Comparison of ENCODE assay signal across 1 cellular context in the genomic region with DNA sequence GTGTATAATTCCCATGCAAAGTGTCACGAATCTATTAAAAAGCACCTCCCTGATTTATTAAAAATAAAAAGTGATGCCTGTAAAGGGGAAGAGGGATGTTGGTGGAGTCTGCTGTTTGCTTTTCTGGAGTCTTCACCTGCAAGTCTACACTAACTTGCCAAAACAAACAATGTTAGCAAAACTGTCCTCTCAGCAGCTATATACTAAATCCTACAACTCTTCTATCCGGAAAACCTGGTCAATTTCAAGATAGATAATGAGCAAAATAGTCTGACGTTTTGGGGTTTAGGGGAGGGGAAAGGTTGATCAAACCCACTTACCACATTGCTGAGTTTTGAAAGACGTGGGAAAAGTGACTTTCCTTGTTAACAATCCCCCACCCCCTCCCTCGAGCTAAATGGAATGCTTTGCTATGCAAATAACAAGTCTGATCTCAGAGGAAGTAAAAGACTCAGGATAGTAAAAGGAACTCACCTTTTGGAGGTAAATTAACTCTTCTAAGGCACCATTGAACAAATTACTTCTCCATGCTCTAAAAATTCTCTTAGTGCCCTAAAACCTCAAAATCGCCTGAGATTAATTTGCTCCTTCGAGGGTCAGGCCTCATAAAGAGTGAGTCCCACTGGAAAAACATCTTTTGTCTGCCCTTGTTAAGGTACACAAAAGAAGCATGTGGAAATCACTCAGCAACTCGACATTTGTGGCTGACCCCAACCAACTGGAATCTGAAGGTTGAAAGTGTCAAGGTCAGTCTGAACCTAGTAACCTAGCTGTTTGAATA.
TF ChIP-seq lines count a peak whose summit lies in the region.

No MANE protein-coding gene starts in this region.

TF ChIP-seq in HepG2, 621 proteins besides CTCF, POLR2A, EP300 and RAD21 (continued from another document and continues in another):
- 0 out of 2 replicates have a peak, but pooled peaks have one; percentile 18 for TF ChIP-seq GATAD1 (CRISPR knock-in tag; IDR thresholded peaks at IDR 0.05)
- no peak for TF ChIP-seq ATAD3A (CRISPR knock-in tag; IDR thresholded peaks at IDR 0.05)
- no peak for TF ChIP-seq ZNF878 (CRISPR knock-in tag; IDR thresholded peaks at IDR 0.05)
- no peak for TF ChIP-seq NR3C1 (CRISPR knock-in tag; IDR thresholded peaks at IDR 0.05)
- no peak for TF ChIP-seq ZNF660 (CRISPR knock-in tag; IDR thresholded peaks at IDR 0.05; ENCODE audit: borderline replicate concordance, low read depth)
- no peak for TF ChIP-seq CCDC6 (CRISPR knock-in tag; IDR thresholded peaks at IDR 0.05)
- no peak for TF ChIP-seq ETV6 (CRISPR knock-in tag; conservative IDR thresholded peaks at IDR 0.05)
- no peak for TF ChIP-seq SMAD9 (CRISPR knock-in tag; IDR thresholded peaks at IDR 0.05)
- TF ChIP-seq KAT8 (CRISPR knock-in tag; IDR thresholded peaks at IDR 0.05), result no peak
- no peak for TF ChIP-seq NFIC (IDR thresholded peaks at IDR 0.05; ENCODE audit: low read length)
- TF ChIP-seq ZNF264 (CRISPR knock-in tag; IDR thresholded peaks at IDR 0.05), result no peak
- TF ChIP-seq, protein P1, sequence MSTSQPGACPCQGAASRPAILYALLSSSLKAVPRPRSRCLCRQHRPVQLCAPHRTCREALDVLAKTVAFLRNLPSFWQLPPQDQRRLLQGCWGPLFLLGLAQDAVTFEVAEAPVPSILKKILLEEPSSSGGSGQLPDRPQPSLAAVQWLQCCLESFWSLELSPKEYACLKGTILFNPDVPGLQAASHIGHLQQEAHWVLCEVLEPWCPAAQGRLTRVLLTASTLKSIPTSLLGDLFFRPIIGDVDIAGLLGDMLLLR (CRISPR knock-in tag; IDR thresholded peaks at IDR 0.05), result no peak
- TF ChIP-seq THYN1 (CRISPR knock-in tag; IDR thresholded peaks at IDR 0.05; ENCODE audit: borderline replicate concordance, low read depth), result no peak
- TF ChIP-seq, protein P2, sequence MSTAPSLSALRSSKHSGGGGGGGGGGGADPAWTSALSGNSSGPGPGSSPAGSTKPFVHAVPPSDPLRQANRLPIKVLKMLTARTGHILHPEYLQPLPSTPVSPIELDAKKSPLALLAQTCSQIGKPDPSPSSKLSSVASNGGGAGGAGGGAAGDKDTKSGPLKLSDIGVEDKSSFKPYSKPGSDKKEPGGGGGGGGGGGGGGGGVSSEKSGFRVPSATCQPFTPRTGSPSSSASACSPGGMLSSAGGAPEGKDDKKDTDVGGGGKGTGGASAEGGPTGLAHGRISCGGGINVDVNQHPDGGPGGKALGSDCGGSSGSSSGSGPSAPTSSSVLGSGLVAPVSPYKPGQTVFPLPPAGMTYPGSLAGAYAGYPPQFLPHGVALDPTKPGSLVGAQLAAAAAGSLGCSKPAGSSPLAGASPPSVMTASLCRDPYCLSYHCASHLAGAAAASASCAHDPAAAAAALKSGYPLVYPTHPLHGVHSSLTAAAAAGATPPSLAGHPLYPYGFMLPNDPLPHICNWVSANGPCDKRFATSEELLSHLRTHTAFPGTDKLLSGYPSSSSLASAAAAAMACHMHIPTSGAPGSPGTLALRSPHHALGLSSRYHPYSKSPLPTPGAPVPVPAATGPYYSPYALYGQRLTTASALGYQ (CRISPR knock-in tag; IDR thresholded peaks at IDR 0.05), result no peak; the same call in 1 of the 2 replicates
- TF ChIP-seq, protein P3, sequence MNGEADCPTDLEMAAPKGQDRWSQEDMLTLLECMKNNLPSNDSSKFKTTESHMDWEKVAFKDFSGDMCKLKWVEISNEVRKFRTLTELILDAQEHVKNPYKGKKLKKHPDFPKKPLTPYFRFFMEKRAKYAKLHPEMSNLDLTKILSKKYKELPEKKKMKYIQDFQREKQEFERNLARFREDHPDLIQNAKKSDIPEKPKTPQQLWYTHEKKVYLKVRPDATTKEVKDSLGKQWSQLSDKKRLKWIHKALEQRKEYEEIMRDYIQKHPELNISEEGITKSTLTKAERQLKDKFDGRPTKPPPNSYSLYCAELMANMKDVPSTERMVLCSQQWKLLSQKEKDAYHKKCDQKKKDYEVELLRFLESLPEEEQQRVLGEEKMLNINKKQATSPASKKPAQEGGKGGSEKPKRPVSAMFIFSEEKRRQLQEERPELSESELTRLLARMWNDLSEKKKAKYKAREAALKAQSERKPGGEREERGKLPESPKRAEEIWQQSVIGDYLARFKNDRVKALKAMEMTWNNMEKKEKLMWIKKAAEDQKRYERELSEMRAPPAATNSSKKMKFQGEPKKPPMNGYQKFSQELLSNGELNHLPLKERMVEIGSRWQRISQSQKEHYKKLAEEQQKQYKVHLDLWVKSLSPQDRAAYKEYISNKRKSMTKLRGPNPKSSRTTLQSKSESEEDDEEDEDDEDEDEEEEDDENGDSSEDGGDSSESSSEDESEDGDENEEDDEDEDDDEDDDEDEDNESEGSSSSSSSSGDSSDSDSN (CRISPR knock-in tag; IDR thresholded peaks at IDR 0.05), result no peak
- no peak for TF ChIP-seq ZNF768 (CRISPR knock-in tag; IDR thresholded peaks at IDR 0.05)
- no peak for TF ChIP-seq ZSCAN25 (CRISPR knock-in tag; IDR thresholded peaks at IDR 0.05)
- TF ChIP-seq CBX2 (IDR thresholded peaks at IDR 0.05; ENCODE audit: low read depth, low read length), result no peak
- TF ChIP-seq CBX2 (CRISPR knock-in tag; IDR thresholded peaks at IDR 0.05; ENCODE audit: low read depth), result no peak
- no peak; the same call in 1 of the 2 replicates for TF ChIP-seq DMAP1 (CRISPR knock-in tag; IDR thresholded peaks at IDR 0.05)
- TF ChIP-seq, protein P4, sequence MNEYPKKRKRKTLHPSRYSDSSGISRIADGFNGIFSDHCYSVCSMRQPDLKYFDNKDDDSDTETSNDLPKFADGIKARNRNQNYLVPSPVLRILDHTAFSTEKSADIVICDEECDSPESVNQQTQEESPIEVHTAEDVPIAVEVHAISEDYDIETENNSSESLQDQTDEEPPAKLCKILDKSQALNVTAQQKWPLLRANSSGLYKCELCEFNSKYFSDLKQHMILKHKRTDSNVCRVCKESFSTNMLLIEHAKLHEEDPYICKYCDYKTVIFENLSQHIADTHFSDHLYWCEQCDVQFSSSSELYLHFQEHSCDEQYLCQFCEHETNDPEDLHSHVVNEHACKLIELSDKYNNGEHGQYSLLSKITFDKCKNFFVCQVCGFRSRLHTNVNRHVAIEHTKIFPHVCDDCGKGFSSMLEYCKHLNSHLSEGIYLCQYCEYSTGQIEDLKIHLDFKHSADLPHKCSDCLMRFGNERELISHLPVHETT (CRISPR knock-in tag; conservative IDR thresholded peaks at IDR 0.05), result no peak
- no peak for TF ChIP-seq NAIF1 (CRISPR knock-in tag; IDR thresholded peaks at IDR 0.05; ENCODE audit: borderline replicate concordance)
- TF ChIP-seq REPIN1 (CRISPR knock-in tag; IDR thresholded peaks at IDR 0.05; ENCODE audit: borderline replicate concordance, low read depth), result 0 out of 2 replicates have a peak, but pooled peaks have one; percentile 48
- TF ChIP-seq, protein P5, sequence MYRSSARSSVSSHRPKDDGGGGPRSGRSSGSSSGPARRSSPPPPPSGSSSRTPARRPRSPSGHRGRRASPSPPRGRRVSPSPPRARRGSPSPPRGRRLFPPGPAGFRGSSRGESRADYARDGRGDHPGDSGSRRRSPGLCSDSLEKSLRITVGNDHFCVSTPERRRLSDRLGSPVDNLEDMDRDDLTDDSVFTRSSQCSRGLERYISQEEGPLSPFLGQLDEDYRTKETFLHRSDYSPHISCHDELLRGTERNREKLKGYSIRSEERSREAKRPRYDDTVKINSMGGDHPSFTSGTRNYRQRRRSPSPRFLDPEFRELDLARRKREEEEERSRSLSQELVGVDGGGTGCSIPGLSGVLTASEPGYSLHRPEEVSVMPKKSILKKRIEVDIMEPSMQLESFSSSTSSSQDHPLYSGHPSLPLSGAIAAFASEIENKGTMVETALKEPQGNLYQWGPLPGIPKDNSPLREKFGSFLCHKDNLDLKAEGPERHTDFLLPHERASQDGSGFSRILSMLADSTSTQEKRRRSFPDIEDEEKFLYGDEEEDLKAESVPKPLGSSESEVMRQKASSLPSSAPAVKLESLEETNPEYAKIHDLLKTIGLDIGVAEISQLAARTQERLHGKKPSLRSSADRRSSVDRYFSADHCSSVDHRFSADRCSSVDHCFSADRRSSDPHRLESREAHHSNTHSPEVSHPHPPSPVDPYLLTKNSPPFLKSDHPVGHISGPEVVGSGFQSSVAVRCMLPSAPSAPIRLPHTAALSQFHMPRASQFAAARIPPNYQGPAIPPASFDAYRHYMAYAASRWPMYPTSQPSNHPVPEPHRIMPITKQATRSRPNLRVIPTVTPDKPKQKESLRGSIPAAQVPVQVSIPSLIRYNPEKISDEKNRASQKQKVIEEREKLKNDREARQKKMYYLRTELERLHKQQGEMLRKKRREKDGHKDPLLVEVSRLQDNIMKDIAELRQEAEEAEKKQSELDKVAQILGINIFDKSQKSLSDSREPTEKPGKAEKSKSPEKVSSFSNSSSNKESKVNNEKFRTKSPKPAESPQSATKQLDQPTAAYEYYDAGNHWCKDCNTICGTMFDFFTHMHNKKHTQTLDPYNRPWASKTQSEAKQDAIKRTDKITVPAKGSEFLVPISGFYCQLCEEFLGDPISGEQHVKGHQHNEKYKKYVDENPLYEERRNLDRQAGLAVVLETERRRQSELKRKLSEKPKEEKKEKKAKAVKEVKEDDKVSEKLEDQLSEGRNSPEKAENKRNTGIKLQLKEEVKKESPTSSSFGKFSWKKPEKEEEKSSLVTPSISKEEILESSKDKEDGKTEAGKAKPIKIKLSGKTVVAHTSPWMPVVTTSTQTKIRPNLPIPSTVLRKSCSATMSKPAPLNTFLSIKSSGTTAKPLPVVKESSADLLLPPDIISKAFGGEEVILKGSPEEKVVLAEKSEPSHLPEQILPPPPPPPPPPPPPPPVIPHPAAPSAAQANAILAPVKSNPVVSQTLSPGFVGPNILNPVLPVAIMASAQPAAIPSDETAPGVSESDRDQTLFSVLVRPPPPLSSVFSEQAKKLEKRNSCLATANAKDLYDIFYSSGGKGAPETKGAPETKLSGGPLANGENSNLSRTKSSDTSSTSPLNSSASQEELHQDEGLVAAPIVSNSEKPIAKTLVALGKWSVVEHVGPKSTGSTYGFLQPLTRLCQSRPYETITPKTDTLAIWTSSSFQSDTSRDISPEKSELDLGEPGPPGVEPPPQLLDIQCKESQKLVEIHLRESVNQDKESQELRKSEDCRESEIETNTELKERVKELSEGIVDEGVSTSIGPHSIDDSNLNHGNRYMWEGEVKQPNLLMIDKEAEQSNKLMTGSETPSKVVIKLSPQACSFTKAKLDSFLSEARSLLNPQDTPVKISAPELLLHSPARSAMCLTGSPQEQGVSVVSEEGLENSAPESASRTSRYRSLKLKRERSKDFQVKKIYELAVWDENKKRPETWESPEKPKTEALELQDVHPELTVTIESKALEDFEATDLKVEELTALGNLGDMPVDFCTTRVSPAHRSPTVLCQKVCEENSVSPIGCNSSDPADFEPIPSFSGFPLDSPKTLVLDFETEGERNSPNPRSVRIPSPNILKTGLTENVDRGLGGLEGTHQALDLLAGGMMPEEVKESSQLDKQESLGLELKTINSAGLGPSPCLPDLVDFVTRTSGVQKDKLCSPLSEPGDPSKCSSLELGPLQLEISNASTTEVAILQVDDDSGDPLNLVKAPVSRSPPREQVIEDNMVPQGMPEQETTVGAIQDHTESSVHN (CRISPR knock-in tag; IDR thresholded peaks at IDR 0.05), result no peak
- no peak for TF ChIP-seq ZMAT3 (CRISPR knock-in tag; conservative IDR thresholded peaks at IDR 0.05)
- TF ChIP-seq YEATS2 (CRISPR knock-in tag; IDR thresholded peaks at IDR 0.05; ENCODE audit: borderline replicate concordance), result no peak
- no peak for TF ChIP-seq ZNF331 (CRISPR knock-in tag; IDR thresholded peaks at IDR 0.05)
- TF ChIP-seq, protein P6, sequence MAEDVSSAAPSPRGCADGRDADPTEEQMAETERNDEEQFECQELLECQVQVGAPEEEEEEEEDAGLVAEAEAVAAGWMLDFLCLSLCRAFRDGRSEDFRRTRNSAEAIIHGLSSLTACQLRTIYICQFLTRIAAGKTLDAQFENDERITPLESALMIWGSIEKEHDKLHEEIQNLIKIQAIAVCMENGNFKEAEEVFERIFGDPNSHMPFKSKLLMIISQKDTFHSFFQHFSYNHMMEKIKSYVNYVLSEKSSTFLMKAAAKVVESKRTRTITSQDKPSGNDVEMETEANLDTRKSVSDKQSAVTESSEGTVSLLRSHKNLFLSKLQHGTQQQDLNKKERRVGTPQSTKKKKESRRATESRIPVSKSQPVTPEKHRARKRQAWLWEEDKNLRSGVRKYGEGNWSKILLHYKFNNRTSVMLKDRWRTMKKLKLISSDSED (CRISPR knock-in tag; IDR thresholded peaks at IDR 0.05), result no peak
- TF ChIP-seq, protein P7, sequence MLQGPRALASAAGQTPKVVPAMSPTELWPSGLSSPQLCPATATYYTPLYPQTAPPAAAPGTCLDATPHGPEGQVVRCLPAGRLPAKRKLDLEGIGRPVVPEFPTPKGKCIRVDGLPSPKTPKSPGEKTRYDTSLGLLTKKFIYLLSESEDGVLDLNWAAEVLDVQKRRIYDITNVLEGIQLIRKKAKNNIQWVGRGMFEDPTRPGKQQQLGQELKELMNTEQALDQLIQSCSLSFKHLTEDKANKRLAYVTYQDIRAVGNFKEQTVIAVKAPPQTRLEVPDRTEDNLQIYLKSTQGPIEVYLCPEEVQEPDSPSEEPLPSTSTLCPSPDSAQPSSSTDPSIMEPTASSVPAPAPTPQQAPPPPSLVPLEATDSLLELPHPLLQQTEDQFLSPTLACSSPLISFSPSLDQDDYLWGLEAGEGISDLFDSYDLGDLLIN (CRISPR knock-in tag; IDR thresholded peaks at IDR 0.05; ENCODE audit: borderline replicate concordance), result no peak
- TF ChIP-seq ZNF713 (CRISPR knock-in tag; IDR thresholded peaks at IDR 0.05), result no peak
- TF ChIP-seq REL (CRISPR knock-in tag; conservative IDR thresholded peaks at IDR 0.05), result no peak
- no peak for TF ChIP-seq ZNF614 (CRISPR knock-in tag; IDR thresholded peaks at IDR 0.05; ENCODE audit: borderline replicate concordance)
- no peak for TF ChIP-seq IRX3 (CRISPR knock-in tag; IDR thresholded peaks at IDR 0.05; ENCODE audit: borderline replicate concordance, low read depth)
- TF ChIP-seq SP140L (CRISPR knock-in tag; IDR thresholded peaks at IDR 0.05; ENCODE audit: borderline replicate concordance), result no peak
- no peak for TF ChIP-seq ZNF607 (CRISPR knock-in tag; IDR thresholded peaks at IDR 0.05; ENCODE audit: borderline replicate concordance)
- 0 out of 2 replicates have a peak, but pooled peaks have one; percentile 11 for TF ChIP-seq ZNF292 (CRISPR knock-in tag; IDR thresholded peaks at IDR 0.05; ENCODE audit: borderline replicate concordance, low read depth)
- peak; percentile 59; the same call in 1 of the 2 replicates for TF ChIP-seq RXRA (CRISPR knock-in tag; IDR thresholded peaks at IDR 0.05)
- no peak for TF ChIP-seq U2AF1 (optimal IDR thresholded peaks at IDR 0.05; ENCODE audit: low read depth, low read length)
- no peak for TF ChIP-seq SIN3B (IDR thresholded peaks at IDR 0.05; ENCODE audit: low read length)
- no peak for TF ChIP-seq POLR2G (IDR thresholded peaks at IDR 0.05; ENCODE audit: low read depth, low read length)
- no peak for TF ChIP-seq NFRKB (IDR thresholded peaks at IDR 0.05)
- TF ChIP-seq ZNF572 (CRISPR knock-in tag; IDR thresholded peaks at IDR 0.05), result no peak
- TF ChIP-seq, protein P8, sequence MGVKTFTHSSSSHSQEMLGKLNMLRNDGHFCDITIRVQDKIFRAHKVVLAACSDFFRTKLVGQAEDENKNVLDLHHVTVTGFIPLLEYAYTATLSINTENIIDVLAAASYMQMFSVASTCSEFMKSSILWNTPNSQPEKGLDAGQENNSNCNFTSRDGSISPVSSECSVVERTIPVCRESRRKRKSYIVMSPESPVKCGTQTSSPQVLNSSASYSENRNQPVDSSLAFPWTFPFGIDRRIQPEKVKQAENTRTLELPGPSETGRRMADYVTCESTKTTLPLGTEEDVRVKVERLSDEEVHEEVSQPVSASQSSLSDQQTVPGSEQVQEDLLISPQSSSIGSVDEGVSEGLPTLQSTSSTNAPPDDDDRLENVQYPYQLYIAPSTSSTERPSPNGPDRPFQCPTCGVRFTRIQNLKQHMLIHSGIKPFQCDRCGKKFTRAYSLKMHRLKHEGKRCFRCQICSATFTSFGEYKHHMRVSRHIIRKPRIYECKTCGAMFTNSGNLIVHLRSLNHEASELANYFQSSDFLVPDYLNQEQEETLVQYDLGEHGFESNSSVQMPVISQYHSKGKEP (CRISPR knock-in tag; IDR thresholded peaks at IDR 0.05), result no peak
- no peak for TF ChIP-seq ZNF343 (CRISPR knock-in tag; IDR thresholded peaks at IDR 0.05)
- TF ChIP-seq ZNF792 (CRISPR knock-in tag; IDR thresholded peaks at IDR 0.05), result no peak
- TF ChIP-seq SSRP1 (CRISPR knock-in tag; IDR thresholded peaks at IDR 0.05), result no peak
